ENCODE assay signal across 16 cellular contexts in the genomic region with DNA sequence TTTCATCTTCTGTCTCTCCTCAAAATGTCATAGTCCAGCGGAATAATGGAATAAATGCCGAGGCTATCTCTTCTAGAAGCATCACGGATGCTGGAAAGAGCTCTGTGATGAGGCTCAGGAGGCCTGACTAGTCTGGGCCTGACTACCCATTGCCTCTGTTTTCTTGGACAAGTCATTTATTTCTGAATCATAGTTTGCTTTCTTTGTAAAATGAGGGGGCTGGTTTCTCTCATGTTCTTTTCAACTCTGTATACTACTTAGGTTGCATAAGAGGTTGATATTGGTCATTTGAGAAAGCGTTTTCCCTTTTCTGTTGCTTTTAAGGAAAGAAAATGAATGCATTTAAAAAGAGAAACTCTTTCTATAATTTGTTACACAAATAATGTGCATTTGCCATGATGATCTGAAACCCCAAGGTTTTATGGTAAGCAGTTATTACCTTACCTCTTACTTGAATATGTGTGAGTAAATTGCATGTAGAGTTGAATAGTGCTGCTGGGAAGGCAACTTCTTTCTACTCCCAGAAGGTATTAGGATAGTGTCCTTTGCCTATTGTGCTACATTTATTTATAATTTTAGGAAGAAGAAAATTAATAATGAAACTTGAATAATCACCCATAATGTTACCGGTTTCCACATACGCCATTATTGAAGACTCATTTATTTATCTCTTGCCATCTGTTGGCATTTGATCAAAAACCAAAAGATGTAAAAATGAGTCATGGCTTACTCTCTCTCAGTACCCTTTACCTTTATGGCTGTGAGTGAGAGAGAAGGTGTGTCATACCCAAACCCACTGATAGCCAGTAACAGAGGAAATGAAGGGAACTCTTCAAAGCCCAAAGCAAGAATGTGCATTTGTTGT.
DNase-seq lines count a peak whose midpoint lies in the region; ATAC-seq and TF ChIP-seq lines count a peak whose summit lies in the region.
"Had no signal": no experiment of that assay in that cellular context is flagged by ENCODE, and none has a peak within 500 bp of the region (broad histone marks: within the 10 kb centered on the region; RNA-seq: fewer than 3 reads in every experiment).

No MANE protein-coding gene starts in this region.

- H3K36me3 ChIP-seq in RWPE2 (ENCODE audit: low read depth), result no peaks in the 10 kb centered on the region
- no peaks in the 10 kb centered on the region for H3K36me3 ChIP-seq in effector memory CD4-positive, alpha-beta T cell (ENCODE audit: control insufficient read depth, insufficient read depth, low read length)
- no peaks in the 10 kb centered on the region for H3K36me3 ChIP-seq in HAP-1 (replicated peaks)
- no peaks in the 10 kb centered on the region for H3K36me3 ChIP-seq in transverse colon
- H3K36me3 ChIP-seq: cardiac muscle cell had no signal

- no peaks in the 10 kb centered on the region for H3K9me3 Mint-ChIP-seq in stimulated activated naive B cell treated with anti-CD40 and anti-IgM and Interleukin-4, amounts not matched to agents 10 μg/mL and 1 μg/mL and 100 μg/mL, for 72 hours
- H3K9me3 Mint-ChIP-seq: type B pancreatic cell had no signal

- no peak for TF ChIP-seq POLR2A in transverse colon (IDR thresholded peaks at IDR 0.05)

- H3K36me3 Mint-ChIP-seq in stimulated activated naive B cell treated with anti-CD40 and anti-IgM and Interleukin-4, amounts not matched to agents 10 μg/mL and 1 μg/mL and 100 μg/mL, for 72 hours, result no peaks in the 10 kb centered on the region
- H3K36me3 Mint-ChIP-seq: type B pancreatic cell had no signal

- 77 to 83% methylated on average over 5 to 6 of the region's 6 CpGs for WGBS in transverse colon (ENCODE audit: low coverage in 1 of 2), 2 donors

- no peak overlapping the region for H3K27ac Mint-ChIP-seq in stimulated activated naive B cell treated with anti-CD40 and anti-IgM and Interleukin-4, amounts not matched to agents 10 μg/mL and 1 μg/mL and 100 μg/mL, for 72 hours
- H3K27ac Mint-ChIP-seq: type B pancreatic cell had no signal

- in situ Hi-C loops in HAP-1 (cut with MboI; ENCODE audit: low sequenced_read_pairs) (no loop called here), transverse colon (cut with MboI; ENCODE audit: low pct_ligation_motif_present in 1 of 4, low pct_unique_long_range_greater_than_20kb in 1 of 4, low sequenced_read_pairs in 3 of 4) (no loop called here)

- ATAC-seq in RWPE2 (ENCODE audit: low read depth), result peak; percentile 95
- ATAC-seq in stimulated activated naive B cell treated with anti-CD40 and anti-IgM and Interleukin-4, amounts not matched to agents 10 μg/mL and 1 μg/mL and 100 μg/mL, for 72 hours (replicated peaks), result peak; percentile 97 to 98
- ATAC-seq: left ventricle myocardium superior had no signal

- H3K9me3 ChIP-seq in RWPE2 (ENCODE audit: severe bottlenecking) (no peaks in the 10 kb centered on the region), HAP-1 (no peaks in the 10 kb centered on the region), transverse colon (no peaks in the 10 kb centered on the region)
- no peaks in the 10 kb centered on the region for H3K9me3 ChIP-seq in effector memory CD4-positive, alpha-beta T cell (ENCODE audit: control insufficient read depth, low read length)

- peak; percentile 14 for DNase-seq in activated naive CD4-positive, alpha-beta T cell treated with Interleukin-2 at 50 U/mL for 16 hours
- no peak for DNase-seq in activated naive CD4-positive, alpha-beta T cell (lab: John Stamatoyannopoulos, UW)
- DNase-seq in RWPE2 (ENCODE audit: low spot score) (no peak), HAP-1 (ENCODE audit: low spot score in 2 of 2) (no peak), NCI-H2107 treated with DMSO at 0.1 percent for 48 hours (lab: John Stamatoyannopoulos, UW; ENCODE audit: unreplicated experiment) (no peak), transverse colon (no peak)
- DNase-seq in effector memory CD4-positive, alpha-beta T cell, result peak in 1 of 3 donors; percentile 2
- DNase-seq in stimulated activated naive B cell treated with anti-CD40 and anti-IgM and Interleukin-4, amounts not matched to agents 10 μg/mL and 1 μg/mL and 100 μg/mL, for 72 hours, result no peak
- DNase-seq: activated CD4-positive, CD25-positive, alpha-beta regulatory T cell; foreskin melanocyte; left ventricle myocardium superior; NCI-H146 had no signal

- H3K4me3 ChIP-seq in RWPE2 (ENCODE audit: severe bottlenecking) (no peak overlapping the region), HAP-1 (no peak overlapping the region), transverse colon (no peak overlapping the region)
- H3K4me3 ChIP-seq in effector memory CD4-positive, alpha-beta T cell (ENCODE audit: insufficient read depth, low read depth, low read length, poor library complexity, severe bottlenecking), result peak overlapping the region; percentile 28
- H3K4me3 ChIP-seq: cardiac muscle cell, PC-9 had no signal

- no peak for TF ChIP-seq EP300 in transverse colon (IDR thresholded peaks at IDR 0.05; ENCODE audit: low read depth)

- H3K27me3 Mint-ChIP-seq in stimulated activated naive B cell treated with anti-CD40 and anti-IgM and Interleukin-4, amounts not matched to agents 10 μg/mL and 1 μg/mL and 100 μg/mL, for 72 hours, result peaks cover 0 to 4% of the 10 kb centered on the region in 2 donors
- H3K27me3 Mint-ChIP-seq: type B pancreatic cell had no signal

- H3K4me1 Mint-ChIP-seq in stimulated activated naive B cell treated with anti-CD40 and anti-IgM and Interleukin-4, amounts not matched to agents 10 μg/mL and 1 μg/mL and 100 μg/mL, for 72 hours, result peaks cover 7 to 11% of the 10 kb centered on the region in 2 donors

- no peak overlapping the region for H3K4me3 Mint-ChIP-seq in stimulated activated naive B cell treated with anti-CD40 and anti-IgM and Interleukin-4, amounts not matched to agents 10 μg/mL and 1 μg/mL and 100 μg/mL, for 72 hours
- H3K4me3 Mint-ChIP-seq: type B pancreatic cell had no signal

- H3K27ac ChIP-seq in RWPE2 (ENCODE audit: poor library complexity, severe bottlenecking), result peak overlapping the region; percentile 71
- no peak overlapping the region for H3K27ac ChIP-seq in effector memory CD4-positive, alpha-beta T cell (ENCODE audit: insufficient read depth, low read length, poor library complexity, severe bottlenecking)
- H3K27ac ChIP-seq in transverse colon, result no peak overlapping the region
- H3K27ac ChIP-seq: cardiac muscle cell, parathyroid adenoma, PC-9 had no signal

- peaks cover 16% of the 10 kb centered on the region for H3K4me1 ChIP-seq in RWPE2 (ENCODE audit: insufficient read depth, poor library complexity, severe bottlenecking)
- peaks cover 10% of the 10 kb centered on the region for H3K4me1 ChIP-seq in effector memory CD4-positive, alpha-beta T cell (ENCODE audit: control insufficient read depth, insufficient read depth, low read length, poor library complexity, severe bottlenecking)
- no peaks in the 10 kb centered on the region for H3K4me1 ChIP-seq in HAP-1
- H3K4me1 ChIP-seq in transverse colon, result no peaks in the 10 kb centered on the region
- H3K4me1 ChIP-seq: parathyroid adenoma had no signal

- H3K27me3 ChIP-seq in RWPE2 (ENCODE audit: insufficient read depth, poor library complexity, severe bottlenecking), result no peaks in the 10 kb centered on the region
- no peaks in the 10 kb centered on the region for H3K27me3 ChIP-seq in effector memory CD4-positive, alpha-beta T cell (replicated peaks; ENCODE audit: control insufficient read depth, insufficient read depth, low read length, poor library complexity, severe bottlenecking)
- H3K27me3 ChIP-seq in HAP-1 (ENCODE audit: low read depth), result no peaks in the 10 kb centered on the region
- no peaks in the 10 kb centered on the region for H3K27me3 ChIP-seq in transverse colon
- H3K27me3 ChIP-seq: cardiac muscle cell had no signal

- no peak for TF ChIP-seq CTCF in RWPE2 (IDR thresholded peaks at IDR 0.05; ENCODE audit: poor library complexity, severe bottlenecking)
- TF ChIP-seq CTCF in transverse colon (IDR thresholded peaks at IDR 0.05), result no peak

- intact Hi-C loops in transverse colon (cut with DNase I; ENCODE audit: low total_unique reads), result no loop called here
